1 cellular context compared by ENCODE assay signal in the genomic region with DNA sequence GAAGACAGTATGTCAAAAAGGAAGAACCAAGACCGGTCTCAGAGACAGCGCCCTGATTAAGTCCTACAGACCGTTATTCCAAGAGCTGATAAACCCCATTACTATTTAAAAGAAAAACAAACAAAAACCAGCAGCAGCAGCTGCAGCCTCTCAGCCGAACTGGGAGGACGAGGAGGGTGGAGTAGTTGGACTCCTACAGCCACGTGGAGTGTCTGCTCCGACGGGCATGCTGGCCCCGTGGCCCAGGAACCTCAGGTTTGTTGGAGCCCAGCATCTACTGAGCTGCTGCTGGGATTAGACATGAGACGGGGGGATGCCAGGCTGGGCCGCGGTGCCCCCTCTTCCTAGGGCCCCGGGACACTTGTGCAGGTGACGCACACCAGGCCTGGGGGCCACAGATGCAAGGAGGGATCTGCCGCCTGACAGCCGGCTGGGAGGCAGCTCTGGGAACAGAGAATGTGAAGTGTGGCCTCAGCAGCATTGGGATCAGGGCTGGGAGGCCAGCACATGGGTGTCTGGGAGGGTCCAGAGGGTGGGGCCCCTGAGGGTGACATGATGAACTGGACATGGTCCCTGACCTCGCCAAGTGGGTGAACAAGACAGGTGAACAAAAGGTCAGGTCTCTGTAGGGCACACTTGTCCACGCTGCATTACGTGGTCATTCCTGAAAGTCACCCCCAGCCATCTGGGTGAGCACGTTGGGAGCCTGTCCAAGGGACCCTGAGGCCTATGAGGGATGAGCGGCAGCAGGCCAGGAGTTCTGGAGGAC.
A peak's percentile ranks its signal among the peaks of the same experiment; 100 is the strongest.
TF ChIP-seq lines count a peak whose summit lies in the region.

No MANE protein-coding gene starts in this region.

TF ChIP-seq in HepG2, 621 proteins besides CTCF, POLR2A, EP300 and RAD21 (continued from another document and continues in another):
- TF ChIP-seq TSC22D2 (CRISPR knock-in tag; IDR thresholded peaks at IDR 0.05; ENCODE audit: borderline replicate concordance) (peak; percentile 24; the same call in 1 of the 2 replicates), ZBTB8A (CRISPR knock-in tag; IDR thresholded peaks at IDR 0.05; ENCODE audit: borderline replicate concordance, low read depth) (no peak), TBL1XR1 (IDR thresholded peaks at IDR 0.05; ENCODE audit: borderline replicate concordance, low read length, partially characterized antibody) (no peak), FOXA1 (IDR thresholded peaks at IDR 0.05) (no peak), FOXA1 (CRISPR knock-in tag; IDR thresholded peaks at IDR 0.05) (no peak), MATR3 (CRISPR knock-in tag; IDR thresholded peaks at IDR 0.05) (no peak), AGO1 (IDR thresholded peaks at IDR 0.05; ENCODE audit: low read depth, low read length, poor library complexity, severe bottlenecking) (no peak), ZNF891 (CRISPR knock-in tag; IDR thresholded peaks at IDR 0.05) (no peak), ZNF614 (CRISPR knock-in tag; IDR thresholded peaks at IDR 0.05; ENCODE audit: borderline replicate concordance) (no peak), SUZ12 (IDR thresholded peaks at IDR 0.05; ENCODE audit: low read depth, low read length) (no peak), ZNF644 (CRISPR knock-in tag; IDR thresholded peaks at IDR 0.05; ENCODE audit: low read depth) (no peak), ZNF124 (CRISPR knock-in tag; IDR thresholded peaks at IDR 0.05) (no peak), MIER3 (CRISPR knock-in tag; IDR thresholded peaks at IDR 0.05; ENCODE audit: borderline replicate concordance) (no peak), SNAI1 (CRISPR knock-in tag; IDR thresholded peaks at IDR 0.05; ENCODE audit: borderline replicate concordance) (0 out of 2 replicates have a peak, but pooled peaks have one; percentile 19), SSRP1 (CRISPR knock-in tag; IDR thresholded peaks at IDR 0.05) (no peak), BRD4 (CRISPR knock-in tag; IDR thresholded peaks at IDR 0.05) (no peak), PAX8 (CRISPR knock-in tag; IDR thresholded peaks at IDR 0.05; ENCODE audit: borderline replicate concordance) (peak; percentile 61; the same call in 1 of the 2 replicates), ZNF333 (CRISPR knock-in tag; IDR thresholded peaks at IDR 0.05; ENCODE audit: borderline replicate concordance) (no peak), HNF4G (IDR thresholded peaks at IDR 0.05; ENCODE audit: borderline replicate concordance, low read depth, low read length) (no peak), HNF4G (CRISPR knock-in tag; IDR thresholded peaks at IDR 0.05; ENCODE audit: borderline replicate concordance, low read depth) (no peak), KMT2A (CRISPR knock-in tag; IDR thresholded peaks at IDR 0.05) (peak; percentile 36; the same call in 1 of the 2 replicates), CC2D1A (CRISPR knock-in tag; IDR thresholded peaks at IDR 0.05) (no peak), GABPA (IDR thresholded peaks at IDR 0.05; ENCODE audit: low read depth, low read length) (no peak), GABPA (CRISPR knock-in tag; IDR thresholded peaks at IDR 0.05; ENCODE audit: low read depth) (no peak), ZNF20 (CRISPR knock-in tag; IDR thresholded peaks at IDR 0.05) (no peak), ZZZ3 (CRISPR knock-in tag; IDR thresholded peaks at IDR 0.05; ENCODE audit: borderline replicate concordance) (no peak), ZNF143 (CRISPR knock-in tag; IDR thresholded peaks at IDR 0.05) (no peak), SOX6 (IDR thresholded peaks at IDR 0.05) (no peak), SOX6 (CRISPR knock-in tag; IDR thresholded peaks at IDR 0.05) (peak; percentile 10; the same call in 1 of the 2 replicates), SMC3 (IDR thresholded peaks at IDR 0.05; ENCODE audit: low read length) (no peak), HDAC6 (IDR thresholded peaks at IDR 0.05; ENCODE audit: low read depth, low read length) (no peak)
- TF ChIP-seq, protein P1, sequence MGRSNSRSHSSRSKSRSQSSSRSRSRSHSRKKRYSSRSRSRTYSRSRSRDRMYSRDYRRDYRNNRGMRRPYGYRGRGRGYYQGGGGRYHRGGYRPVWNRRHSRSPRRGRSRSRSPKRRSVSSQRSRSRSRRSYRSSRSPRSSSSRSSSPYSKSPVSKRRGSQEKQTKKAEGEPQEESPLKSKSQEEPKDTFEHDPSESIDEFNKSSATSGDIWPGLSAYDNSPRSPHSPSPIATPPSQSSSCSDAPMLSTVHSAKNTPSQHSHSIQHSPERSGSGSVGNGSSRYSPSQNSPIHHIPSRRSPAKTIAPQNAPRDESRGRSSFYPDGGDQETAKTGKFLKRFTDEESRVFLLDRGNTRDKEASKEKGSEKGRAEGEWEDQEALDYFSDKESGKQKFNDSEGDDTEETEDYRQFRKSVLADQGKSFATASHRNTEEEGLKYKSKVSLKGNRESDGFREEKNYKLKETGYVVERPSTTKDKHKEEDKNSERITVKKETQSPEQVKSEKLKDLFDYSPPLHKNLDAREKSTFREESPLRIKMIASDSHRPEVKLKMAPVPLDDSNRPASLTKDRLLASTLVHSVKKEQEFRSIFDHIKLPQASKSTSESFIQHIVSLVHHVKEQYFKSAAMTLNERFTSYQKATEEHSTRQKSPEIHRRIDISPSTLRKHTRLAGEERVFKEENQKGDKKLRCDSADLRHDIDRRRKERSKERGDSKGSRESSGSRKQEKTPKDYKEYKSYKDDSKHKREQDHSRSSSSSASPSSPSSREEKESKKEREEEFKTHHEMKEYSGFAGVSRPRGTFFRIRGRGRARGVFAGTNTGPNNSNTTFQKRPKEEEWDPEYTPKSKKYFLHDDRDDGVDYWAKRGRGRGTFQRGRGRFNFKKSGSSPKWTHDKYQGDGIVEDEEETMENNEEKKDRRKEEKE (IDR thresholded peaks at IDR 0.05): no peak
- TF ChIP-seq, protein P2, sequence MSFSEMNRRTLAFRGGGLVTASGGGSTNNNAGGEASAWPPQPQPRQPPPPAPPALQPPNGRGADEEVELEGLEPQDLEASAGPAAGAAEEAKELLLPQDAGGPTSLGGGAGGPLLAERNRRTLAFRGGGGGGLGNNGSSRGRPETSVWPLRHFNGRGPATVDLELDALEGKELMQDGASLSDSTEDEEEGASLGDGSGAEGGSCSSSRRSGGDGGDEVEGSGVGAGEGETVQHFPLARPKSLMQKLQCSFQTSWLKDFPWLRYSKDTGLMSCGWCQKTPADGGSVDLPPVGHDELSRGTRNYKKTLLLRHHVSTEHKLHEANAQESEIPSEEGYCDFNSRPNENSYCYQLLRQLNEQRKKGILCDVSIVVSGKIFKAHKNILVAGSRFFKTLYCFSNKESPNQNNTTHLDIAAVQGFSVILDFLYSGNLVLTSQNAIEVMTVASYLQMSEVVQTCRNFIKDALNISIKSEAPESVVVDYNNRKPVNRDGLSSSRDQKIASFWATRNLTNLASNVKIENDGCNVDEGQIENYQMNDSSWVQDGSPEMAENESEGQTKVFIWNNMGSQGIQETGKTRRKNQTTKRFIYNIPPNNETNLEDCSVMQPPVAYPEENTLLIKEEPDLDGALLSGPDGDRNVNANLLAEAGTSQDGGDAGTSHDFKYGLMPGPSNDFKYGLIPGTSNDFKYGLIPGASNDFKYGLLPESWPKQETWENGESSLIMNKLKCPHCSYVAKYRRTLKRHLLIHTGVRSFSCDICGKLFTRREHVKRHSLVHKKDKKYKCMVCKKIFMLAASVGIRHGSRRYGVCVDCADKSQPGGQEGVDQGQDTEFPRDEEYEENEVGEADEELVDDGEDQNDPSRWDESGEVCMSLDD (CRISPR knock-in tag; IDR thresholded peaks at IDR 0.05; ENCODE audit: borderline replicate concordance): no peak
- TF ChIP-seq, protein P3, sequence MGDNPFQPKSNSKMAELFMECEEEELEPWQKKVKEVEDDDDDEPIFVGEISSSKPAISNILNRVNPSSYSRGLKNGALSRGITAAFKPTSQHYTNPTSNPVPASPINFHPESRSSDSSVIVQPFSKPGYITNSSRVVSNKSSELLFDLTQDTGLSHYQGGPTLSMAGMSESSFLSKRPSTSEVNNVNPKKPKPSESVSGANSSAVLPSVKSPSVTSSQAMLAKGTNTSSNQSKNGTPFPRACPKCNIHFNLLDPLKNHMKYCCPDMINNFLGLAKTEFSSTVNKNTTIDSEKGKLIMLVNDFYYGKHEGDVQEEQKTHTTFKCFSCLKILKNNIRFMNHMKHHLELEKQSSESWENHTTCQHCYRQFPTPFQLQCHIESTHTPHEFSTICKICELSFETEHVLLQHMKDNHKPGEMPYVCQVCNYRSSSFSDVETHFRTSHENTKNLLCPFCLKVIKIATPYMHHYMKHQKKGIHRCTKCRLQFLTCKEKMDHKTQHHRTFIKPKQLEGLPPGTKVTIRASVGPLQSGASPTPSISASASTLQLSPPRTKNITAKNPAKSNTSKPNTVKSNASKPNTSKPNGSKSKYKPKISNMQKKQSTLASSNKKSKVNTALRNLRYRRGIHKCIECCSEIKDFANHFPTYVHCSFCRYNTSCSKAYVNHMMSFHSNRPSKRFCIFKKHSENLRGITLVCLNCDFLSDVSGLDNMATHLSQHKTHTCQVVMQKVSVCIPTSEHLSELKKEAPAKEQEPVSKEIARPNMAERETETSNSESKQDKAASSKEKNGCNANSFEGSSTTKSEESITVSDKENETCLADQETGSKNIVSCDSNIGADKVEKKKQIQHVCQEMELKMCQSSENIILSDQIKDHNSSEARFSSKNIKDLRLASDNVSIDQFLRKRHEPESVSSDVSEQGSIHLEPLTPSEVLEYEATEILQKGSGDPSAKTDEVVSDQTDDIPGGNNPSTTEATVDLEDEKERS (CRISPR knock-in tag; IDR thresholded peaks at IDR 0.05): no peak
- TF ChIP-seq, protein P4, sequence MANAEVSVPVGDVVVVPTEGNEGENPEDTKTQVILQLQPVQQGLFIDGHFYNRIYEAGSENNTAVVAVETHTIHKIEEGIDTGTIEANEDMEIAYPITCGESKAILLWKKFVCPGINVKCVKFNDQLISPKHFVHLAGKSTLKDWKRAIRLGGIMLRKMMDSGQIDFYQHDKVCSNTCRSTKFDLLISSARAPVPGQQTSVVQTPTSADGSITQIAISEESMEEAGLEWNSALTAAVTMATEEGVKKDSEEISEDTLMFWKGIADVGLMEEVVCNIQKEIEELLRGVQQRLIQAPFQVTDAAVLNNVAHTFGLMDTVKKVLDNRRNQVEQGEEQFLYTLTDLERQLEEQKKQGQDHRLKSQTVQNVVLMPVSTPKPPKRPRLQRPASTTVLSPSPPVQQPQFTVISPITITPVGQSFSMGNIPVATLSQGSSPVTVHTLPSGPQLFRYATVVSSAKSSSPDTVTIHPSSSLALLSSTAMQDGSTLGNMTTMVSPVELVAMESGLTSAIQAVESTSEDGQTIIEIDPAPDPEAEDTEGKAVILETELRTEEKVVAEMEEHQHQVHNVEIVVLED (CRISPR knock-in tag; IDR thresholded peaks at IDR 0.05; ENCODE audit: borderline replicate concordance): no peak
- TF ChIP-seq, protein P5, sequence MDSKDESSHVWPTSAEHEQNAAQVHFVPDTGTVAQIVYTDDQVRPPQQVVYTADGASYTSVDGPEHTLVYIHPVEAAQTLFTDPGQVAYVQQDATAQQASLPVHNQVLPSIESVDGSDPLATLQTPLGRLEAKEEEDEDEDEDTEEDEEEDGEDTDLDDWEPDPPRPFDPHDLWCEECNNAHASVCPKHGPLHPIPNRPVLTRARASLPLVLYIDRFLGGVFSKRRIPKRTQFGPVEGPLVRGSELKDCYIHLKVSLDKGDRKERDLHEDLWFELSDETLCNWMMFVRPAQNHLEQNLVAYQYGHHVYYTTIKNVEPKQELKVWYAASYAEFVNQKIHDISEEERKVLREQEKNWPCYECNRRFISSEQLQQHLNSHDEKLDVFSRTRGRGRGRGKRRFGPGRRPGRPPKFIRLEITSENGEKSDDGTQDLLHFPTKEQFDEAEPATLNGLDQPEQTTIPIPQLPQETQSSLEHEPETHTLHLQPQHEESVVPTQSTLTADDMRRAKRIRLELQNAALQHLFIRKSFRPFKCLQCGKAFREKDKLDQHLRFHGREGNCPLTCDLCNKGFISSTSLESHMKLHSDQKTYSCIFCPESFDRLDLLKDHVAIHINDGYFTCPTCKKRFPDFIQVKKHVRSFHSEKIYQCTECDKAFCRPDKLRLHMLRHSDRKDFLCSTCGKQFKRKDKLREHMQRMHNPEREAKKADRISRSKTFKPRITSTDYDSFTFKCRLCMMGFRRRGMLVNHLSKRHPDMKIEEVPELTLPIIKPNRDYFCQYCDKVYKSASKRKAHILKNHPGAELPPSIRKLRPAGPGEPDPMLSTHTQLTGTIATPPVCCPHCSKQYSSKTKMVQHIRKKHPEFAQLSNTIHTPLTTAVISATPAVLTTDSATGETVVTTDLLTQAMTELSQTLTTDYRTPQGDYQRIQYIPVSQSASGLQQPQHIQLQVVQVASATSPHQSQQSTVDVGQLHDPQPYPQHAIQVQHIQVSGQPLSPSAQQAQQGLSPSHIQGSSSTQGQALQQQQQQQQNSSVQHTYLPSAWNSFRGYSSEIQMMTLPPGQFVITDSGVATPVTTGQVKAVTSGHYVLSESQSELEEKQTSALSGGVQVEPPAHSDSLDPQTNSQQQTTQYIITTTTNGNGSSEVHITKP (CRISPR knock-in tag; IDR thresholded peaks at IDR 0.05; ENCODE audit: low read depth): no peak
- TF ChIP-seq, protein P6, sequence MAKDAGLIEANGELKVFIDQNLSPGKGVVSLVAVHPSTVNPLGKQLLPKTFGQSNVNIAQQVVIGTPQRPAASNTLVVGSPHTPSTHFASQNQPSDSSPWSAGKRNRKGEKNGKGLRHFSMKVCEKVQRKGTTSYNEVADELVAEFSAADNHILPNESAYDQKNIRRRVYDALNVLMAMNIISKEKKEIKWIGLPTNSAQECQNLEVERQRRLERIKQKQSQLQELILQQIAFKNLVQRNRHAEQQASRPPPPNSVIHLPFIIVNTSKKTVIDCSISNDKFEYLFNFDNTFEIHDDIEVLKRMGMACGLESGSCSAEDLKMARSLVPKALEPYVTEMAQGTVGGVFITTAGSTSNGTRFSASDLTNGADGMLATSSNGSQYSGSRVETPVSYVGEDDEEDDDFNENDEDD (CRISPR knock-in tag; IDR thresholded peaks at IDR 0.05; ENCODE audit: borderline replicate concordance): peak; percentile 75; the same call in 1 of the 2 replicates
- TF ChIP-seq, protein P7, sequence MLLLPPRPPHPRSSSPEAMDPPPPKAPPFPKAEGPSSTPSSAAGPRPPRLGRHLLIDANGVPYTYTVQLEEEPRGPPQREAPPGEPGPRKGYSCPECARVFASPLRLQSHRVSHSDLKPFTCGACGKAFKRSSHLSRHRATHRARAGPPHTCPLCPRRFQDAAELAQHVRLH (CRISPR knock-in tag; IDR thresholded peaks at IDR 0.05; ENCODE audit: borderline replicate concordance, low read depth): no peak
- TF ChIP-seq, protein P8, sequence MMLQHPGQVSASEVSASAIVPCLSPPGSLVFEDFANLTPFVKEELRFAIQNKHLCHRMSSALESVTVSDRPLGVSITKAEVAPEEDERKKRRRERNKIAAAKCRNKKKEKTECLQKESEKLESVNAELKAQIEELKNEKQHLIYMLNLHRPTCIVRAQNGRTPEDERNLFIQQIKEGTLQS (CRISPR knock-in tag; IDR thresholded peaks at IDR 0.05): no peak
- TF ChIP-seq, protein P9, sequence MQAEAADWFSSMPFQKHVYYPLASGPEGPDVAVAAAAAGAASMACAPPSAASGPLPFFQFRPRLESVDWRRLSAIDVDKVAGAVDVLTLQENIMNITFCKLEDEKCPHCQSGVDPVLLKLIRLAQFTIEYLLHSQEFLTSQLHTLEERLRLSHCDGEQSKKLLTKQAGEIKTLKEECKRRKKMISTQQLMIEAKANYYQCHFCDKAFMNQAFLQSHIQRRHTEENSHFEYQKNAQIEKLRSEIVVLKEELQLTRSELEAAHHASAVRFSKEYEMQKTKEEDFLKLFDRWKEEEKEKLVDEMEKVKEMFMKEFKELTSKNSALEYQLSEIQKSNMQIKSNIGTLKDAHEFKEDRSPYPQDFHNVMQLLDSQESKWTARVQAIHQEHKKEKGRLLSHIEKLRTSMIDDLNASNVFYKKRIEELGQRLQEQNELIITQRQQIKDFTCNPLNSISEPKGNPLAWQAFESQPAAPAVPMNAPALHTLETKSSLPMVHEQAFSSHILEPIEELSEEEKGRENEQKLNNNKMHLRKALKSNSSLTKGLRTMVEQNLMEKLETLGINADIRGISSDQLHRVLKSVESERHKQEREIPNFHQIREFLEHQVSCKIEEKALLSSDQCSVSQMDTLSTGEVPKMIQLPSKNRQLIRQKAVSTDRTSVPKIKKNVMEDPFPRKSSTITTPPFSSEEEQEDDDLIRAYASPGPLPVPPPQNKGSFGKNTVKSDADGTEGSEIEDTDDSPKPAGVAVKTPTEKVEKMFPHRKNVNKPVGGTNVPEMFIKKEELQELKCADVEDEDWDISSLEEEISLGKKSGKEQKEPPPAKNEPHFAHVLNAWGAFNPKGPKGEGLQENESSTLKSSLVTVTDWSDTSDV (CRISPR knock-in tag; IDR thresholded peaks at IDR 0.05): no peak
